ENCODE assay signal across 14 cellular contexts in genomic region chr7:149280151-149280550, GRCh38. TPM values are rescaled to one million over a fixed set of nuclear protein-coding genes. Genes with fewer than 3 reads are reported as not detected.
A peak's percentile ranks its signal among the peaks of the same experiment; 100 is the strongest.
DNase-seq lines count a peak whose midpoint lies in the region; ATAC-seq lines count a peak whose summit lies in the region.
"Had no signal": no experiment of that assay in that cellular context is flagged by ENCODE, and none has a peak within 500 bp of the region (broad histone marks: within the 10 kb centered on the region; RNA-seq: fewer than 3 reads in every experiment).

No MANE protein-coding gene starts in this region.

- no peak overlapping the region for H3K27ac Mint-ChIP-seq in activated naive CD8-positive, alpha-beta T cell treated with anti-CD3 and anti-CD28 coated beads, Interleukin-2, amount 10 ng/mL, durations not matched to agents 7 days and 5 days
- H3K27ac Mint-ChIP-seq in activated naive CD8-positive, alpha-beta T cell treated with anti-CD3 and anti-CD28 coated beads for 36 hours = no peak overlapping the region
- H3K27ac Mint-ChIP-seq: B cell; CD4-positive, alpha-beta T cell; CD8-positive, alpha-beta T cell had no signal

- POLR2A ChIA-PET in activated naive CD8-positive, alpha-beta T cell treated with anti-CD3 and anti-CD28 coated beads, Interleukin-2, amount 10 ng/mL, durations not matched to agents 7 days and 5 days (lab: Charles Lee) = no interaction called here

- peak; percentile 13 for DNase-seq in activated naive CD8-positive, alpha-beta T cell treated with anti-CD3 and anti-CD28 coated beads, Interleukin-2, amount 10 ng/mL, durations not matched to agents 7 days and 5 days
- DNase-seq in activated naive CD8-positive, alpha-beta T cell treated with anti-CD3 and anti-CD28 coated beads for 36 hours = no peak
- peak; percentile 16 for DNase-seq in mesenteric fat pad (ENCODE audit: low spot score)
- no peak for DNase-seq in globus pallidus (ENCODE audit: low spot score)
- DNase-seq: AML-193; Caco-2; Calu3; CD4-positive, alpha-beta T cell; CD8-positive, alpha-beta T cell; DMS79 treated with DMSO at 0.1 percent for 48 hours; GF-D8 had no signal

- H3K27me3 Mint-ChIP-seq in activated naive CD8-positive, alpha-beta T cell treated with anti-CD3 and anti-CD28 coated beads, Interleukin-2, amount 10 ng/mL, durations not matched to agents 7 days and 5 days = no peaks in the 10 kb centered on the region
- no peaks in the 10 kb centered on the region for H3K27me3 Mint-ChIP-seq in activated naive CD8-positive, alpha-beta T cell treated with anti-CD3 and anti-CD28 coated beads for 36 hours
- H3K27me3 Mint-ChIP-seq: B cell; CD4-positive, alpha-beta T cell had no signal

- peaks cover 11% of the 10 kb centered on the region for H3K4me1 Mint-ChIP-seq in activated naive CD8-positive, alpha-beta T cell treated with anti-CD3 and anti-CD28 coated beads, Interleukin-2, amount 10 ng/mL, durations not matched to agents 7 days and 5 days
- peaks cover 9% of the 10 kb centered on the region for H3K4me1 Mint-ChIP-seq in activated naive CD8-positive, alpha-beta T cell treated with anti-CD3 and anti-CD28 coated beads for 36 hours

- peaks cover 23% of the 10 kb centered on the region for H3K36me3 Mint-ChIP-seq in activated naive CD8-positive, alpha-beta T cell treated with anti-CD3 and anti-CD28 coated beads, Interleukin-2, amount 10 ng/mL, durations not matched to agents 7 days and 5 days
- H3K36me3 Mint-ChIP-seq in activated naive CD8-positive, alpha-beta T cell treated with anti-CD3 and anti-CD28 coated beads for 36 hours = peaks cover 28% of the 10 kb centered on the region

- no peak for ATAC-seq in activated naive CD8-positive, alpha-beta T cell treated with anti-CD3 and anti-CD28 coated beads, Interleukin-2, amount 10 ng/mL, durations not matched to agents 7 days and 5 days (ENCODE audit: low read depth)
- ATAC-seq in HG02678 (IDR thresholded peaks at IDR 0.05; ENCODE audit: unreplicated experiment) = no peak
- ATAC-seq: A549; CD8-positive, alpha-beta T cell had no signal

- H3K4me3 Mint-ChIP-seq in activated naive CD8-positive, alpha-beta T cell treated with anti-CD3 and anti-CD28 coated beads, Interleukin-2, amount 10 ng/mL, durations not matched to agents 7 days and 5 days = no peak overlapping the region
- no peak overlapping the region for H3K4me3 Mint-ChIP-seq in activated naive CD8-positive, alpha-beta T cell treated with anti-CD3 and anti-CD28 coated beads for 36 hours
- H3K4me3 Mint-ChIP-seq: B cell; CD4-positive, alpha-beta T cell; CD8-positive, alpha-beta T cell had no signal

- H3K9me3 Mint-ChIP-seq in activated naive CD8-positive, alpha-beta T cell treated with anti-CD3 and anti-CD28 coated beads, Interleukin-2, amount 10 ng/mL, durations not matched to agents 7 days and 5 days = no peaks in the 10 kb centered on the region
- no peaks in the 10 kb centered on the region for H3K9me3 Mint-ChIP-seq in activated naive CD8-positive, alpha-beta T cell treated with anti-CD3 and anti-CD28 coated beads for 36 hours
- H3K9me3 Mint-ChIP-seq: CD4-positive, alpha-beta T cell; CD8-positive, alpha-beta T cell had no signal

RNA-seq across cellular contexts. Expression of gene ZNF783, which starts 18.2 kb away (rescaled TPM):
- total RNA-seq in activated naive CD8-positive, alpha-beta T cell treated with anti-CD3 and anti-CD28 coated beads, Interleukin-2, amount 10 ng/mL, durations not matched to agents 7 days and 5 days = 10 to 100 TPM; 22.0 to 23.7 TPM
- total RNA-seq in activated naive CD8-positive, alpha-beta T cell treated with anti-CD3 and anti-CD28 coated beads for 36 hours = 10 to 100 TPM; 14.4 to 16.2 TPM
- 12.2 TPM for total RNA-seq in mesenteric fat pad

RNA-seq across cellular contexts. Expression of gene ZNF212, which starts 40.7 kb away (rescaled TPM):
- 10 to 100 TPM; 14.6 to 15.5 TPM for total RNA-seq in activated naive CD8-positive, alpha-beta T cell treated with anti-CD3 and anti-CD28 coated beads, Interleukin-2, amount 10 ng/mL, durations not matched to agents 7 days and 5 days
- total RNA-seq in activated naive CD8-positive, alpha-beta T cell treated with anti-CD3 and anti-CD28 coated beads for 36 hours = 10 to 100 TPM; 12.5 to 14.6 TPM
- total RNA-seq in mesenteric fat pad = 5.1 TPM

Comparison
In these comparisons a context has a peak if more than half of its experiments do, and no peak if none do; other contexts are left out.
1. DNase-seq: peak in activated naive CD8-positive, alpha-beta T cell treated with anti-CD3 and anti-CD28 coated beads, Interleukin-2, amount 10 ng/mL, durations not matched to agents 7 days and 5 days (single experiment) and mesenteric fat pad (single experiment); none in activated naive CD8-positive, alpha-beta T cell treated with anti-CD3 and anti-CD28 coated beads for 36 hours (single experiment) and globus pallidus (single experiment).